1 cellular context compared by ENCODE assay signal in genomic region chr17:48290378-48290777, GRCh38.
TF ChIP-seq lines count a peak whose summit lies in the region.

No MANE protein-coding gene starts in this region.

TF ChIP-seq in HEK293, 187 proteins besides CTCF, POLR2A, EP300 and RAD21 (continued from another document and continues in another):
- TF ChIP-seq ZNF416 (tag by site-specific recombination; IDR thresholded peaks at IDR 0.05) (no peak), ZNF768 (tag by site-specific recombination; IDR thresholded peaks at IDR 0.05) (no peak), FEZF1 (tag by site-specific recombination; IDR thresholded peaks at IDR 0.05) (0 out of 2 replicates have a peak, but pooled peaks have one; percentile 27), ZNF37A (tag by site-specific recombination; IDR thresholded peaks at IDR 0.05) (no peak), ZNF600 (tag by site-specific recombination; IDR thresholded peaks at IDR 0.05) (no peak), ZNF155 (tag by site-specific recombination; IDR thresholded peaks at IDR 0.05) (no peak), ZNF529 (tag by site-specific recombination; IDR thresholded peaks at IDR 0.05; ENCODE audit: insufficient replicate concordance) (no peak), ZNF561 (tag by site-specific recombination; IDR thresholded peaks at IDR 0.05; ENCODE audit: borderline replicate concordance) (no peak), SP3 (tag by site-specific recombination; IDR thresholded peaks at IDR 0.05) (no peak), KLF10 (tag by site-specific recombination; IDR thresholded peaks at IDR 0.05) (no peak), ZEB2 (tag by site-specific recombination; IDR thresholded peaks at IDR 0.05) (peak; percentile 43; the same call in 1 of the 2 replicates), ZNF549 (tag by site-specific recombination; IDR thresholded peaks at IDR 0.05) (no peak), BCL11A (tag by site-specific recombination; IDR thresholded peaks at IDR 0.05; ENCODE audit: low read depth) (no peak), ZFHX2 (tag by site-specific recombination; conservative IDR thresholded peaks at IDR 0.05) (no peak), ZNF473 (tag by site-specific recombination; IDR thresholded peaks at IDR 0.05) (no peak), ZNF664 (tag by site-specific recombination; IDR thresholded peaks at IDR 0.05) (peak; percentile 74; the same call in 1 of the 2 replicates), ZNF747 (tag by site-specific recombination; IDR thresholded peaks at IDR 0.05) (no peak), ZNF391 (tag by site-specific recombination; IDR thresholded peaks at IDR 0.05; ENCODE audit: borderline replicate concordance, low read depth) (no peak), ZNF121 (tag by site-specific recombination; IDR thresholded peaks at IDR 0.05) (no peak), ZNF621 (tag by site-specific recombination; IDR thresholded peaks at IDR 0.05) (no peak), ZXDB (tag by site-specific recombination; IDR thresholded peaks at IDR 0.05) (peak; percentile 34; the same call in 1 of the 2 replicates), ZBTB7A (tag by site-specific recombination; IDR thresholded peaks at IDR 0.05; ENCODE audit: low read depth) (no peak), SP7 (tag by site-specific recombination; IDR thresholded peaks at IDR 0.05) (no peak), WT1 (tag by site-specific recombination; IDR thresholded peaks at IDR 0.05) (no peak), IKZF3 (tag by site-specific recombination; IDR thresholded peaks at IDR 0.05) (0 out of 2 replicates have a peak, but pooled peaks have one; percentile 39), KLF16 (tag by site-specific recombination; IDR thresholded peaks at IDR 0.05) (no peak), ZNF280D (tag by site-specific recombination; IDR thresholded peaks at IDR 0.05) (no peak), ZNF555 (tag by site-specific recombination; conservative IDR thresholded peaks at IDR 0.05) (no peak), ATF2 (tag by site-specific recombination; IDR thresholded peaks at IDR 0.05; ENCODE audit: low read depth) (peak; percentile 61), PRDM4 (tag by site-specific recombination; IDR thresholded peaks at IDR 0.05) (0 out of 2 replicates have a peak, but pooled peaks have one; percentile 14), ZNF48 (tag by site-specific recombination; IDR thresholded peaks at IDR 0.05) (no peak), KLF8 (tag by site-specific recombination; IDR thresholded peaks at IDR 0.05) (0 out of 2 replicates have a peak, but pooled peaks have one; percentile 16), TRIM28 (IDR thresholded peaks at IDR 0.05; ENCODE audit: borderline replicate concordance, low read length) (0 out of 2 replicates have a peak, but pooled peaks have one; percentile 42), ZIC2 (tag by site-specific recombination; IDR thresholded peaks at IDR 0.05) (no peak), ZNF274 (IDR thresholded peaks at IDR 0.05; ENCODE audit: low read length) (no peak), ZNF274 (tag by site-specific recombination; IDR thresholded peaks at IDR 0.05; ENCODE audit: borderline replicate concordance) (no peak), ZNF560 (tag by site-specific recombination; IDR thresholded peaks at IDR 0.05; ENCODE audit: borderline replicate concordance) (no peak), ZNF660 (tag by site-specific recombination; IDR thresholded peaks at IDR 0.05) (peak; percentile 78; the same call in 1 of the 2 replicates), ZNF366 (tag by site-specific recombination; conservative IDR thresholded peaks at IDR 0.05) (no peak), ZNF629 (tag by site-specific recombination; IDR thresholded peaks at IDR 0.05) (no peak), PRDM1 (tag by site-specific recombination; IDR thresholded peaks at IDR 0.05) (no peak), OVOL3 (tag by site-specific recombination; IDR thresholded peaks at IDR 0.05) (no peak), KLF9 (tag by site-specific recombination; IDR thresholded peaks at IDR 0.05; ENCODE audit: low read depth) (no peak), ZNF350 (tag by site-specific recombination; IDR thresholded peaks at IDR 0.05) (no peak), ZBTB48 (tag by site-specific recombination; IDR thresholded peaks at IDR 0.05) (no peak), TCF7L2 (IDR thresholded peaks at IDR 0.05; ENCODE audit: borderline replicate concordance, low read depth, low read length) (0 out of 2 replicates have a peak, but pooled peaks have one; percentile 37), ZNF558 (tag by site-specific recombination; IDR thresholded peaks at IDR 0.05) (no peak), EGR2 (tag by site-specific recombination; IDR thresholded peaks at IDR 0.05; ENCODE audit: low read depth) (no peak), PATZ1 (tag by site-specific recombination; IDR thresholded peaks at IDR 0.05) (no peak)
- TF ChIP-seq, protein P1, sequence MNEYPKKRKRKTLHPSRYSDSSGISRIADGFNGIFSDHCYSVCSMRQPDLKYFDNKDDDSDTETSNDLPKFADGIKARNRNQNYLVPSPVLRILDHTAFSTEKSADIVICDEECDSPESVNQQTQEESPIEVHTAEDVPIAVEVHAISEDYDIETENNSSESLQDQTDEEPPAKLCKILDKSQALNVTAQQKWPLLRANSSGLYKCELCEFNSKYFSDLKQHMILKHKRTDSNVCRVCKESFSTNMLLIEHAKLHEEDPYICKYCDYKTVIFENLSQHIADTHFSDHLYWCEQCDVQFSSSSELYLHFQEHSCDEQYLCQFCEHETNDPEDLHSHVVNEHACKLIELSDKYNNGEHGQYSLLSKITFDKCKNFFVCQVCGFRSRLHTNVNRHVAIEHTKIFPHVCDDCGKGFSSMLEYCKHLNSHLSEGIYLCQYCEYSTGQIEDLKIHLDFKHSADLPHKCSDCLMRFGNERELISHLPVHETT (tag by site-specific recombination; IDR thresholded peaks at IDR 0.05), result 0 out of 2 replicates have a peak, but pooled peaks have one; percentile 20
- TF ChIP-seq, protein P2, sequence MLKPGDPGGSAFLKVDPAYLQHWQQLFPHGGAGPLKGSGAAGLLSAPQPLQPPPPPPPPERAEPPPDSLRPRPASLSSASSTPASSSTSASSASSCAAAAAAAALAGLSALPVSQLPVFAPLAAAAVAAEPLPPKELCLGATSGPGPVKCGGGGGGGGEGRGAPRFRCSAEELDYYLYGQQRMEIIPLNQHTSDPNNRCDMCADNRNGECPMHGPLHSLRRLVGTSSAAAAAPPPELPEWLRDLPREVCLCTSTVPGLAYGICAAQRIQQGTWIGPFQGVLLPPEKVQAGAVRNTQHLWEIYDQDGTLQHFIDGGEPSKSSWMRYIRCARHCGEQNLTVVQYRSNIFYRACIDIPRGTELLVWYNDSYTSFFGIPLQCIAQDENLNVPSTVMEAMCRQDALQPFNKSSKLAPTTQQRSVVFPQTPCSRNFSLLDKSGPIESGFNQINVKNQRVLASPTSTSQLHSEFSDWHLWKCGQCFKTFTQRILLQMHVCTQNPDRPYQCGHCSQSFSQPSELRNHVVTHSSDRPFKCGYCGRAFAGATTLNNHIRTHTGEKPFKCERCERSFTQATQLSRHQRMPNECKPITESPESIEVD (tag by site-specific recombination; IDR thresholded peaks at IDR 0.05), result peak; percentile 84
- TF ChIP-seq, protein P3, sequence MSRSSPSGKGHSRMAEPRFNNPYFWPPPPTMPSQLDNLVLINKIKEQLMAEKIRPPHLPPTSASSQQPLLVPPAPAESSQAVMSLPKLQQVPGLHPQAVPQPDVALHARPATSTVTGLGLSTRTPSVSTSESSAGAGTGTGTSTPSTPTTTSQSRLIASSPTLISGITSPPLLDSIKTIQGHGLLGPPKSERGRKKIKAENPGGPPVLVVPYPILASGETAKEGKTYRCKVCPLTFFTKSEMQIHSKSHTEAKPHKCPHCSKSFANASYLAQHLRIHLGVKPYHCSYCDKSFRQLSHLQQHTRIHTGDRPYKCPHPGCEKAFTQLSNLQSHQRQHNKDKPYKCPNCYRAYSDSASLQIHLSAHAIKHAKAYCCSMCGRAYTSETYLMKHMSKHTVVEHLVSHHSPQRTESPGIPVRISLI (tag by site-specific recombination; IDR thresholded peaks at IDR 0.05), result no peak
- TF ChIP-seq, protein P4, sequence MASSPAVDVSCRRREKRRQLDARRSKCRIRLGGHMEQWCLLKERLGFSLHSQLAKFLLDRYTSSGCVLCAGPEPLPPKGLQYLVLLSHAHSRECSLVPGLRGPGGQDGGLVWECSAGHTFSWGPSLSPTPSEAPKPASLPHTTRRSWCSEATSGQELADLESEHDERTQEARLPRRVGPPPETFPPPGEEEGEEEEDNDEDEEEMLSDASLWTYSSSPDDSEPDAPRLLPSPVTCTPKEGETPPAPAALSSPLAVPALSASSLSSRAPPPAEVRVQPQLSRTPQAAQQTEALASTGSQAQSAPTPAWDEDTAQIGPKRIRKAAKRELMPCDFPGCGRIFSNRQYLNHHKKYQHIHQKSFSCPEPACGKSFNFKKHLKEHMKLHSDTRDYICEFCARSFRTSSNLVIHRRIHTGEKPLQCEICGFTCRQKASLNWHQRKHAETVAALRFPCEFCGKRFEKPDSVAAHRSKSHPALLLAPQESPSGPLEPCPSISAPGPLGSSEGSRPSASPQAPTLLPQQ (tag by site-specific recombination; IDR thresholded peaks at IDR 0.05), result no peak
